ENCODE assay signal across 15 cellular contexts in genomic region chr14:100765991-100766390, GRCh38. TPM values are rescaled to one million over a fixed set of nuclear protein-coding genes. Genes with fewer than 3 reads are reported as not detected.
DNase-seq lines count a peak whose midpoint lies in the region; ATAC-seq and TF ChIP-seq lines count a peak whose summit lies in the region.
"Had no signal": no experiment of that assay in that cellular context is flagged by ENCODE, and none has a peak within 500 bp of the region (broad histone marks: within the 10 kb centered on the region; RNA-seq: fewer than 3 reads in every experiment).

No MANE protein-coding gene starts in this region.

- H3K27ac Mint-ChIP-seq in chondrocyte (ENCODE audit: unreplicated experiment) (no peak overlapping the region), neural progenitor cell (peak overlapping the region; percentile 7)
- H3K27ac Mint-ChIP-seq: CD4-positive, CD25-positive, alpha-beta regulatory T cell; GM23338 had no signal

- H3K27ac ChIP-seq in heart right ventricle = no peak overlapping the region
- no peak overlapping the region for H3K27ac ChIP-seq in neural progenitor cell
- H3K27ac ChIP-seq: BLaER1 treated with 17β-estradiol and CSF1 and Interleukin-3, amounts not matched to agents 10 nM and 100 nM had no signal

- WGBS in heart right ventricle, 2 donors = 91 to 94% methylated on average over 7 of the region's 7 CpGs

- H2AFZ ChIP-seq in neural progenitor cell (replicated peaks) = no peak overlapping the region
- H2AFZ ChIP-seq: GM23338 had no signal

- H3K27me3 ChIP-seq in heart right ventricle (peaks cover 0 to 40% (median 17%) of the 10 kb centered on the region in 7 donors), neural progenitor cell (no peaks in the 10 kb centered on the region), BE2C (no peaks in the 10 kb centered on the region)
- H3K27me3 ChIP-seq: BLaER1 treated with 17β-estradiol and CSF1 and Interleukin-3, amounts not matched to agents 10 nM and 100 nM had no signal

- no peak overlapping the region for H3K4me3 ChIP-seq in heart right ventricle
- H3K4me3 ChIP-seq in neural progenitor cell = no peak overlapping the region
- no peak overlapping the region for H3K4me3 ChIP-seq in BE2C (ENCODE audit: low read depth, low read length)
- H3K4me3 ChIP-seq: BLaER1 treated with 17β-estradiol and CSF1 and Interleukin-3, amounts not matched to agents 10 nM and 100 nM; GM12878; GM23338 had no signal

- no peak for ATAC-seq in Right ventricle myocardium superior (ENCODE audit: poor library complexity)
- no peak for ATAC-seq in heart right ventricle
- no peak for ATAC-seq in GM18520 (IDR thresholded peaks at IDR 0.05; ENCODE audit: unreplicated experiment)
- ATAC-seq: GM12878, GM23338 had no signal

- peaks cover 16% of the 10 kb centered on the region for H3F3A ChIP-seq in neural progenitor cell (ENCODE audit: low read depth)

- H3K27me3 Mint-ChIP-seq in chondrocyte (ENCODE audit: low read depth) (peaks cover 29% of the 10 kb centered on the region), neural progenitor cell (ENCODE audit: insufficient read depth, low read depth) (peaks cover 32% of the 10 kb centered on the region)

- H3K79me2 ChIP-seq in neural progenitor cell (ENCODE audit: low read depth) = no peaks in the 10 kb centered on the region

- H3K4me1 Mint-ChIP-seq in chondrocyte (ENCODE audit: low read depth) (peaks cover 16% of the 10 kb centered on the region), neural progenitor cell (peaks cover 17% of the 10 kb centered on the region)
- H3K4me1 Mint-ChIP-seq: CD4-positive, CD25-positive, alpha-beta regulatory T cell had no signal

- H3K9ac ChIP-seq in neural progenitor cell = no peak overlapping the region
- H3K9ac ChIP-seq: BLaER1 treated with 17β-estradiol and CSF1 and Interleukin-3, amounts not matched to agents 10 nM and 100 nM had no signal

- TF ChIP-seq CTCF in heart right ventricle (IDR thresholded peaks at IDR 0.05) (no peak), chondrocyte (IDR thresholded peaks at IDR 0.05) (no peak), neural progenitor cell (IDR thresholded peaks at IDR 0.05) (no peak), BE2C (IDR thresholded peaks at IDR 0.05; ENCODE audit: low read depth, low read length) (no peak)

- H3K4me3 Mint-ChIP-seq in chondrocyte (ENCODE audit: unreplicated experiment) (no peak overlapping the region), neural progenitor cell (no peak overlapping the region)
- H3K4me3 Mint-ChIP-seq: CD4-positive, CD25-positive, alpha-beta regulatory T cell; GM23338 had no signal

- intact Hi-C loops in Right ventricle myocardium superior (cut with DNase I) (no loop called here), heart right ventricle (cut with DNase I) (no loop called here)

- H3K36me3 Mint-ChIP-seq in chondrocyte (ENCODE audit: low read depth) = no peaks in the 10 kb centered on the region
- no peaks in the 10 kb centered on the region for H3K36me3 Mint-ChIP-seq in neural progenitor cell
- H3K36me3 Mint-ChIP-seq: CD4-positive, CD25-positive, alpha-beta regulatory T cell had no signal

- no peaks in the 10 kb centered on the region for H3K4me1 ChIP-seq in heart right ventricle
- H3K4me1 ChIP-seq in neural progenitor cell = peaks cover 18% of the 10 kb centered on the region
- peaks cover 13% of the 10 kb centered on the region for H3K4me1 ChIP-seq in BE2C

- no peaks in the 10 kb centered on the region for H4K20me1 ChIP-seq in neural progenitor cell (ENCODE audit: low read depth)
- H4K20me1 ChIP-seq: BLaER1 treated with 17β-estradiol and CSF1 and Interleukin-3, amounts not matched to agents 10 nM and 100 nM had no signal

- H3K9me3 Mint-ChIP-seq in chondrocyte (ENCODE audit: low read depth) = peaks cover 9% of the 10 kb centered on the region
- peaks cover 38% of the 10 kb centered on the region for H3K9me3 Mint-ChIP-seq in neural progenitor cell

- DNase-seq in Right ventricle myocardium superior (peak; percentile 14), heart right ventricle (no peak), chondrocyte (ENCODE audit: low spot score) (peak; percentile 42), neural progenitor cell (ENCODE audit: low spot score) (no peak), BE2C (no peak), HT-29 (ENCODE audit: low spot score) (no peak)
- DNase-seq: 8988T; AML-193; CD4-positive, CD25-positive, alpha-beta regulatory T cell; DMS53; H7 had no signal

- H3K9me3 ChIP-seq in heart right ventricle (peaks cover 0 to 4% (median 0%) of the 10 kb centered on the region in 11 donors), neural progenitor cell (ENCODE audit: low read depth) (no peaks in the 10 kb centered on the region), BE2C (no peaks in the 10 kb centered on the region)

- no peak overlapping the region for H3K4me2 ChIP-seq in neural progenitor cell
- H3K4me2 ChIP-seq: BLaER1 treated with 17β-estradiol and CSF1 and Interleukin-3, amounts not matched to agents 10 nM and 100 nM; GM23338 had no signal

- H3K36me3 ChIP-seq in heart right ventricle (no peaks in the 10 kb centered on the region), neural progenitor cell (no peaks in the 10 kb centered on the region), BE2C (no peaks in the 10 kb centered on the region)
- H3K36me3 ChIP-seq: BLaER1 treated with 17β-estradiol and CSF1 and Interleukin-3, amounts not matched to agents 10 nM and 100 nM had no signal

RNA-seq across cellular contexts. Expression of gene DLK1, which starts 39.3 kb away (rescaled TPM):
- total RNA-seq in Right ventricle myocardium superior (22.8 TPM), heart right ventricle (10 to 100 TPM in 3 of 10 donors, 1 to 10 TPM in 7; 1.3 to 35.0 (median 7.4) TPM), chondrocyte (0.33 to 0.45 TPM in 2 of 3 replicates, not detected in the other), neural progenitor cell (ENCODE audit: low replicate concordance) (312 and 1,018 TPM in 2 replicates)
- 1 to 10 TPM; 3.2 to 7.8 TPM for polyA plus RNA-seq in heart right ventricle
- polyA plus RNA-seq in BE2C (2012; ENCODE audit: insufficient read depth, insufficient read length, low read depth) = 1,382 TPM
- total RNA-seq in HT-29 (2014; rRNA removed; shearing (Covaris generic)) = not detected in 2 replicates
- total RNA-seq: CD4-positive, CD25-positive, alpha-beta regulatory T cell had no signal
- polyA plus RNA-seq: CD4-positive, CD25-positive, alpha-beta regulatory T cell; GM12878 had no signal

RNA-seq across cellular contexts. Expression of gene MEG3, which starts 59.9 kb away (rescaled TPM):
- total RNA-seq in Right ventricle myocardium superior (24.7 TPM), heart right ventricle (10 to 100 TPM in 7 of 10 donors, 1 to 10 TPM in 3; 8.4 to 27.8 (median 12.4) TPM), chondrocyte (not detected in 3 replicates), neural progenitor cell (ENCODE audit: low replicate concordance) (7.3 and 10.6 TPM in 2 replicates)
- 100 to 1,000 TPM in 1 of 2 donors, 1 to 10 TPM in 1; 7.7 to 122 TPM for polyA plus RNA-seq in heart right ventricle
- 610 TPM for polyA plus RNA-seq in BE2C (2012; ENCODE audit: insufficient read depth, insufficient read length, low read depth)
- not detected in 2 replicates for total RNA-seq in HT-29 (2014; rRNA removed; shearing (Covaris generic))
- total RNA-seq: GM23338 had no signal
- polyA plus RNA-seq: CD4-positive, CD25-positive, alpha-beta regulatory T cell; GM23338 had no signal

Comparison
In these comparisons a context has a peak if more than half of its experiments do, and no peak if none do; other contexts are left out.
1. DNase-seq: peak in Right ventricle myocardium superior (single experiment) and chondrocyte (single experiment); none in heart right ventricle (0 of 2), neural progenitor cell (single experiment), BE2C (single experiment) and HT-29 (single experiment).